Comparison of ENCODE assay signal across 18 cellular contexts in genomic region chr15:57736591-57736990, GRCh38. TPM values are rescaled to one million over a fixed set of nuclear protein-coding genes. Genes with fewer than 3 reads are reported as not detected.
DNase-seq lines count a peak whose midpoint lies in the region; ATAC-seq and TF ChIP-seq lines count a peak whose summit lies in the region.
"Had no signal": no experiment of that assay in that cellular context is flagged by ENCODE, and none has a peak within 500 bp of the region (broad histone marks: within the 10 kb centered on the region; RNA-seq: fewer than 3 reads in every experiment).

No MANE protein-coding gene starts in this region.

- H3K36me3 Mint-ChIP-seq in neural crest cell (ENCODE audit: low read depth): peaks cover 6% of the 10 kb centered on the region

- TF ChIP-seq CTCF in VCaP (conservative IDR thresholded peaks at IDR 0.05): no peak
- TF ChIP-seq CTCF in neural crest cell (conservative IDR thresholded peaks at IDR 0.05): no peak
- TF ChIP-seq CTCF in psoas muscle (IDR thresholded peaks at IDR 0.05): no peak

- no peaks in the 10 kb centered on the region for H3K4me1 ChIP-seq in psoas muscle
- H3K4me1 ChIP-seq: BLaER1, HAP-1 had no signal

- ATAC-seq in GM21717 (IDR thresholded peaks at IDR 0.05; ENCODE audit: unreplicated experiment) (no peak), psoas muscle (no peak)
- ATAC-seq: GM12878 had no signal

- peak overlapping the region; percentile 1 for H3K27ac Mint-ChIP-seq in neural crest cell (ENCODE audit: unreplicated experiment)
- H3K27ac Mint-ChIP-seq: CD14-positive monocyte; CD4-positive, alpha-beta memory T cell had no signal

- no peak overlapping the region for H3K4me3 Mint-ChIP-seq in neural crest cell
- H3K4me3 Mint-ChIP-seq: CD14-positive monocyte; CD4-positive, alpha-beta memory T cell had no signal

- H3K27me3 Mint-ChIP-seq in neural crest cell (ENCODE audit: low read depth): no peaks in the 10 kb centered on the region
- H3K27me3 Mint-ChIP-seq: CD4-positive, alpha-beta memory T cell had no signal

- DNase-seq in neural crest cell (ENCODE audit: low read depth, low spot score) (no peak), psoas muscle (no peak), COLO668 (lab: John Stamatoyannopoulos, UW; ENCODE audit: unreplicated experiment) (no peak)
- DNase-seq in effector CD8-positive, alpha-beta T cell (lab: John Stamatoyannopoulos, UW): no peak
- DNase-seq: 8988T; Calu3; CD4-positive, alpha-beta memory T cell; DMS79 treated with DMSO at 0.1 percent for 48 hours; GM23248 had no signal

- no peak overlapping the region for H3K4me3 ChIP-seq in psoas muscle
- H3K4me3 ChIP-seq: BLaER1, GM12878, GM23248, HAP-1 had no signal

- intact Hi-C loops in psoas muscle (cut with DNase I): loop anchor here in 1 of 2 donors (5.0 to 10.0 kb wide), 2 partner anchors 336 to 448 kb away; no protein-coding TSS in a partner anchor

- H3K36me3 ChIP-seq in psoas muscle (ENCODE audit: insufficient read depth in 1 of 2, low read depth in 1 of 2): no peaks in the 10 kb centered on the region
- H3K36me3 ChIP-seq: BLaER1, HAP-1 had no signal

- peaks cover 3% of the 10 kb centered on the region for H3K9me3 Mint-ChIP-seq in neural crest cell

- H3K9me3 ChIP-seq in psoas muscle: no peaks in the 10 kb centered on the region
- H3K9me3 ChIP-seq: HAP-1 had no signal

- 97 to 100% (median 98%) methylated on average over 2 of the region's 2 CpGs for WGBS in psoas muscle, 3 donors

- H3K27ac ChIP-seq in VCaP: peak overlapping the region; percentile 98
- peak overlapping the region; percentile 66 for H3K27ac ChIP-seq in cingulate gyrus (ENCODE audit: low read depth, low read length)
- peak overlapping the region; percentile 65 for H3K27ac ChIP-seq in layer of hippocampus (ENCODE audit: low read depth, low read length)
- no peak overlapping the region for H3K27ac ChIP-seq in psoas muscle
- H3K27ac ChIP-seq: BLaER1, GM23248, HL-60 had no signal

- peaks cover 4% of the 10 kb centered on the region for H3K4me1 Mint-ChIP-seq in neural crest cell
- H3K4me1 Mint-ChIP-seq: CD14-positive monocyte had no signal

- H3K27me3 ChIP-seq in layer of hippocampus (ENCODE audit: control insufficient read depth, insufficient read depth, low read length) (no peaks in the 10 kb centered on the region), psoas muscle (ENCODE audit: insufficient read depth in 3 of 3, low read length in 2 of 3) (no peaks in the 10 kb centered on the region)
- H3K27me3 ChIP-seq: BLaER1 had no signal

RNA-seq across cellular contexts. Expression of gene POLR2M, which starts 30.1 kb away (rescaled TPM):
- total RNA-seq in neural crest cell (73.6 and 75.3 TPM in 2 replicates), psoas muscle (100 to 1,000 TPM in 2 of 4 donors, 10 to 100 TPM in 2; 81.2 to 114 (median 94.2) TPM)
- polyA plus RNA-seq in psoas muscle: 100 to 1,000 TPM in 2 of 3 donors, 10 to 100 TPM in 1; 78.0 to 403 (median 131) TPM
